In the genomic region with DNA sequence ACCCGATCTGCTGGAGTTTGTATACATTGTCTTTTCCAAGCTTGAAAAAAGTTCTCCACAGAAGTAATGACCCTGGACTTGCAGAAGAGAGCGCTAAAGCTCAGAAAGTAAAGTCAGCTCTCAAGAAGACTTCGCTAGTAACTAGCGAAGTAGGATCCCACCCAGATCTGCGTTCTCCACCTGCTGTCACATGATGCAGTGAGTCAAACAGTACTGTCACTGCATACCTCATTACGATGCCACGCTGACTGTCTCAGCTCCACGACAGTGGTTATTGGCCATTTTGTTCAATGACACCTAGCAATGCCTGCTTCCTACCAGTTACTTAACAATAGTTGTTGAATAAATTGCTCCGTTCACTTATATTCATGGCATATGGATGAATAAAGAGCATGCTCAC, we compare ENCODE assay signal across 9 cellular contexts. TPM values are rescaled to one million over a fixed set of nuclear protein-coding genes. Genes with fewer than 3 reads are reported as not detected.
A peak's percentile ranks its signal among the peaks of the same experiment; 100 is the strongest.
DNase-seq lines count a peak whose midpoint lies in the region; TF ChIP-seq lines count a peak whose summit lies in the region.
"Had no signal": no experiment of that assay in that cellular context is flagged by ENCODE, and none has a peak within 500 bp of the region (broad histone marks: within the 10 kb centered on the region; RNA-seq: fewer than 3 reads in every experiment).

No MANE protein-coding gene starts in this region.

- H3K4me1 Mint-ChIP-seq in neural crest cell: peaks cover 16% of the 10 kb centered on the region

- H3K27me3 Mint-ChIP-seq in neural crest cell (ENCODE audit: low read depth): peaks cover 32% of the 10 kb centered on the region

- TF ChIP-seq EP300 in esophagus muscularis mucosa (IDR thresholded peaks at IDR 0.05): no peak

- H3K27me3 ChIP-seq in H7 (ENCODE audit: control insufficient read depth, insufficient read depth, low read length) (no peaks in the 10 kb centered on the region), esophagus muscularis mucosa (no peaks in the 10 kb centered on the region)
- H3K27me3 ChIP-seq: BLaER1 treated with 17β-estradiol and CSF1 and Interleukin-3, amounts not matched to agents 10 nM and 100 nM had no signal

- TF ChIP-seq CTCF in esophagus muscularis mucosa (IDR thresholded peaks at IDR 0.05) (peak; percentile 71 to 80 (median 74)), neural crest cell (conservative IDR thresholded peaks at IDR 0.05) (peak; percentile 77)

- H3K9me3 Mint-ChIP-seq in neural crest cell: no peaks in the 10 kb centered on the region

- no peaks in the 10 kb centered on the region for H3K36me3 ChIP-seq in H7 (replicated peaks; ENCODE audit: control insufficient read depth, insufficient read depth, low read length)
- no peaks in the 10 kb centered on the region for H3K36me3 ChIP-seq in esophagus muscularis mucosa
- H3K36me3 ChIP-seq: BLaER1 treated with 17β-estradiol and CSF1 and Interleukin-3, amounts not matched to agents 10 nM and 100 nM had no signal

- DNase-seq in SIG-M5 treated with dmso at 0.1 percent for 504 hours (lab: John Stamatoyannopoulos, UW; ENCODE audit: unreplicated experiment) (peak; percentile 8), SIG-M5 (lab: John Stamatoyannopoulos, UW) (no peak), H7 (peak; percentile 73), NAMALWA (ENCODE audit: low spot score) (peak; percentile 73), SW480 (ENCODE audit: low spot score) (peak; percentile 97), esophagus muscularis mucosa (ENCODE audit: extremely low spot score) (no peak), neural crest cell (ENCODE audit: low read depth, low spot score) (peak; percentile 14), UCSD-AML1 (lab: John Stamatoyannopoulos, UW; ENCODE audit: unreplicated experiment) (no peak)

- 6% methylated on average over 9 of the region's 9 CpGs for WGBS in esophagus muscularis mucosa

- intact Hi-C loops in esophagus muscularis mucosa (cut with DNase I): loop anchor here (5.0 kb wide), 2 partner anchors 49 to 469 kb away; no protein-coding TSS in a partner anchor

- H3K4me1 ChIP-seq in esophagus muscularis mucosa: peaks cover 4 to 10% (median 8%) of the 10 kb centered on the region in 4 donors
- H3K4me1 ChIP-seq: BLaER1 treated with 17β-estradiol and CSF1 and Interleukin-3, amounts not matched to agents 10 nM and 100 nM had no signal

- H3K27ac ChIP-seq in esophagus muscularis mucosa (replicated peaks in 1 of 4): no peak overlapping the region
- H3K27ac ChIP-seq: BLaER1 treated with 17β-estradiol and CSF1 and Interleukin-3, amounts not matched to agents 10 nM and 100 nM had no signal

- no peaks in the 10 kb centered on the region for H3K9me3 ChIP-seq in esophagus muscularis mucosa

- H3K4me3 ChIP-seq in H7 (ENCODE audit: insufficient read depth, low read depth, low read length): no peak overlapping the region
- H3K4me3 ChIP-seq in esophagus muscularis mucosa: peak overlapping the region in 1 of 4 donors; percentile 10
- H3K4me3 ChIP-seq: BLaER1 treated with 17β-estradiol and CSF1 and Interleukin-3, amounts not matched to agents 10 nM and 100 nM had no signal

- H3K36me3 Mint-ChIP-seq in neural crest cell (ENCODE audit: low read depth): no peaks in the 10 kb centered on the region

- no peak for TF ChIP-seq POLR2A in esophagus muscularis mucosa (IDR thresholded peaks at IDR 0.05; ENCODE audit: low read depth)

- H3K27ac Mint-ChIP-seq in neural crest cell (ENCODE audit: unreplicated experiment): no peak overlapping the region

- H3K4me3 Mint-ChIP-seq in neural crest cell: no peak overlapping the region

RNA-seq across cellular contexts. Expression of gene SEC61G, which starts 29.7 kb away (rescaled TPM):
- 233 and 253 TPM in 2 replicates for total RNA-seq in H7 (2014; rRNA removed; shearing (Covaris generic))
- total RNA-seq in esophagus muscularis mucosa: 100 to 1,000 TPM in 2 of 4 donors, 10 to 100 TPM in 2; 85.6 to 242 (median 148) TPM
- 106 and 107 TPM in 2 replicates for total RNA-seq in neural crest cell

Comparison
In these comparisons a context has a peak if more than half of its experiments do, and no peak if none do; other contexts are left out.
1. DNase-seq: peak in SIG-M5 treated with dmso at 0.1 percent for 504 hours (single experiment), H7 (single experiment), NAMALWA (single experiment), SW480 (single experiment) and neural crest cell (single experiment); none in SIG-M5 (single experiment), esophagus muscularis mucosa (single experiment) and UCSD-AML1 (single experiment).